11 cellular contexts compared by ENCODE assay signal in the genomic region with DNA sequence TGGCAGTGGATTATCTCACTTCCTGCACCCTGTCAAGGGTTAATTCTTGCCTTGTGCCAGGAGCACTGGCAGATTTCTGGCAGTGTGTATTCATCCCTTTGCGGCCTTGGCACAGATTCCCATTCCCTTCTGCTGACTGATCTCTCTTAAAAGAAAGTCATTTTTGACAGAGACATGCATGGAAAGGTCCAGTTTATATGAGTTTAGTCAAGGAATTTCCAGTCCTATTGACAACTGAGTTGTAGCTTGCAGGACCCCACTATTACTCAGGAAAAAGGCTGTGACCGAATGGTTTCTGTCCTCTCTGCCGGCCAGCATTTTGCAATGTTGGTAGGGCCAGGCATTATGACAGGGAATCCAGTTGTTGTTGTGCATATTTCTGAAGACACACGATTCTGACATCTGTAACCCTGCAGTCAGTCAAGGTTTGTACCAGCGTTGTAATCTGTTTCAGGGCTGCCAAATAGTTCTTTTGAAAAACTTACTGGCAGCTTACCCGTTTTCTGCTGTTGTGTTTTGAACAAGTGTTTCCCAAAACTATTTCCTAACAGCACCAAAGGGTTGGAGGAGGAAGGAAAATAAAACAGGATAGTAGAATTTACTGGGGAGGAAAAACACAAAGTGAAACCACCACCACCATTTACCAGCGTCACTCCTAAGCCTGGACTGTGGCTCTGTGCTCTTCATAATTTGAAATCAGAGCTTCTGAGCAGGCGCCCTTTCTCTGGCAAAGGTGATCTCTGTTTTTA.
DNase-seq lines count a peak whose midpoint lies in the region; ATAC-seq and TF ChIP-seq lines count a peak whose summit lies in the region.
"Had no signal": no experiment of that assay in that cellular context is flagged by ENCODE, and none has a peak within 500 bp of the region (broad histone marks: within the 10 kb centered on the region; RNA-seq: fewer than 3 reads in every experiment).

No MANE protein-coding gene starts in this region.

- H3K4me3 ChIP-seq in WI38 (ENCODE audit: low read depth, low read length), result peak overlapping the region; percentile 33

- TF ChIP-seq CTCF in WI38 (IDR thresholded peaks at IDR 0.05; ENCODE audit: low read depth, low read length), result no peak

- DNase-seq in EL (peak; percentile 81), globus pallidus (ENCODE audit: low spot score) (peak; percentile 54), renal cortical epithelial cell (ENCODE audit: low read depth) (peak; percentile 85), mucosa of gallbladder (ENCODE audit: low spot score) (no peak), SW480 (ENCODE audit: low spot score) (no peak)
- DNase-seq in central memory CD4-positive, alpha-beta T cell, result no peak
- DNase-seq: brain microvascular endothelial cell; SIG-M5; stimulated activated CD4-positive, alpha-beta T cell treated with anti-CD3 and anti-CD28 coated beads, Interleukin-15, amount 100 ng/mL, for 24 hours had no signal

- no peak for ATAC-seq in HG03280 (IDR thresholded peaks at IDR 0.05; ENCODE audit: unreplicated experiment)

Comparison
In these comparisons a context has a peak if more than half of its experiments do, and no peak if none do; other contexts are left out.
1. DNase-seq: peak in EL (single experiment), globus pallidus (single experiment) and renal cortical epithelial cell (single experiment); none in mucosa of gallbladder (single experiment), central memory CD4-positive, alpha-beta T cell (single experiment) and SW480 (single experiment).